Comparison of ENCODE assay signal across 24 cellular contexts in genomic region chr10:49223205-49223604, GRCh38. TPM values are rescaled to one million over a fixed set of nuclear protein-coding genes. Genes with fewer than 3 reads are reported as not detected.
DNase-seq lines count a peak whose midpoint lies in the region; ATAC-seq, FAIRE-seq and TF ChIP-seq lines count a peak whose summit lies in the region.
"Had no signal": no experiment of that assay in that cellular context is flagged by ENCODE, and none has a peak within 500 bp of the region (broad histone marks: within the 10 kb centered on the region; RNA-seq: fewer than 3 reads in every experiment).

No MANE protein-coding gene starts in this region.

- FAIRE-seq in K562 (lab: Jason Lieb, UNC), result no peak
- FAIRE-seq: A204.1, G401.6, GM12891 had no signal

- TF ChIP-seq EP300 in K562 (IDR thresholded peaks at IDR 0.05; ENCODE audit: low read length), result no peak

- H3K27ac ChIP-seq in HEK293 (ENCODE audit: extremely low read depth, low read depth, low read length), result no peak overlapping the region
- no peak overlapping the region for H3K27ac ChIP-seq in K562 (ENCODE audit: extremely low read depth, low read depth, low read length)
- H3K27ac ChIP-seq: BLaER1 had no signal

- BruUV-seq in K562 (replicated peaks; lab: Mats Ljungman, UMichigan), result no TSS peak

- H4K20me1 ChIP-seq in K562 (replicated peaks; ENCODE audit: control insufficient read depth, insufficient read depth, low read length), result no peaks in the 10 kb centered on the region
- H4K20me1 ChIP-seq: BLaER1 had no signal

- H3K4me2 ChIP-seq in K562 (ENCODE audit: insufficient read depth, low read length), result no peak overlapping the region
- H3K4me2 ChIP-seq: BLaER1 had no signal

- H3K4me3 ChIP-seq in HEK293 (ENCODE audit: low read depth, low read length) (no peak overlapping the region), K562 (no peak overlapping the region)
- H3K4me3 ChIP-seq: BLaER1 had no signal

- CTCF ChIA-PET in HEK293 (lab: Yijun Ruan, JAX), result interaction anchor here (0.6 kb wide), 1 partner anchor 864 kb away, joined by 3 read pairs; no protein-coding TSS in a partner anchor
- CTCF ChIA-PET in K562 (lab: Yijun Ruan, JAX; ENCODE audit: low intra/inter-chr PET ratio), result no interaction called here

- no peaks in the 10 kb centered on the region for H3K79me2 ChIP-seq in K562 (ENCODE audit: control insufficient read depth, insufficient read depth, low read length)

- intact Hi-C loops in K562 (cut with micrococcal nuclease), result no loop called here

- H3K9me3 ChIP-seq in HEK293 (ENCODE audit: control insufficient read depth, insufficient read depth, low read depth, low read length) (no peaks in the 10 kb centered on the region), K562 (replicated peaks; ENCODE audit: control insufficient read depth, insufficient read depth, low read depth, low read length) (no peaks in the 10 kb centered on the region)
- H3K9me3 ChIP-seq: BE2C, BLaER1 had no signal

- TF ChIP-seq RAD21 in K562 (CRISPR knock-in tag; conservative IDR thresholded peaks at IDR 0.05 in 1 of 2, IDR thresholded peaks at IDR 0.05 in 1 of 2), result no peak

- no peak for DNase-seq in K562 (ENCODE audit: extremely low read depth in 1 of 4, low spot score in 3 of 4)
- no peak for DNase-seq in midbrain (lab: John Stamatoyannopoulos, UW)
- DNase-seq in NCI-H1105 (lab: John Stamatoyannopoulos, UW), result no peak
- DNase-seq: 8988T; ACHN; BE2C; C1 segment of cervical spinal cord; CD4-positive, alpha-beta memory T cell; CD4-positive, CD25-positive, alpha-beta regulatory T cell; CD8-positive, alpha-beta memory T cell; COR-L47; DMS 273 treated with DMSO at 0.1 percent for 48 hours; DMS153; DMS53; DMS79; GF-D8 had no signal

- in situ Hi-C loops in K562 (cut with MboI), result no loop called here

- no peak for TF ChIP-seq CTCF in HEK293 (tag by site-specific recombination; IDR thresholded peaks at IDR 0.05)
- no peak for TF ChIP-seq CTCF in K562 (IDR thresholded peaks at IDR 0.05 in 2 of 3, conservative IDR thresholded peaks at IDR 0.05 in 1 of 3; ENCODE audit: insufficient read depth in 2 of 3, low read depth in 1 of 3, low read length in 3 of 3)

- H3K9me1 ChIP-seq in K562 (ENCODE audit: control insufficient read depth, insufficient read depth, low read length), result no peaks in the 10 kb centered on the region

- 0 out of 2 replicates have a peak overlapping the region, but pooled peaks have one; percentile 18 for H2AFZ ChIP-seq in K562 (ENCODE audit: low read depth, low read length)

- no peak for TF ChIP-seq POLR2A in K562 (conservative IDR thresholded peaks at IDR 0.05)

- H3K27me3 ChIP-seq in K562 (ENCODE audit: control insufficient read depth in 2 of 2, insufficient read depth in 2 of 2, low read length in 2 of 2), result no peaks in the 10 kb centered on the region
- H3K27me3 ChIP-seq: BE2C, BLaER1 had no signal

- POLR2A ChIA-PET in HEK293 (lab: Yijun Ruan, JAX), result no interaction called here
- POLR2A ChIA-PET in K562 (lab: Yijun Ruan, JAX), result no interaction called here

- H3K36me3 ChIP-seq in HEK293 (ENCODE audit: control insufficient read depth in 2 of 2, insufficient read depth in 1 of 2, low read length in 2 of 2) (no peaks in the 10 kb centered on the region), K562 (ENCODE audit: control insufficient read depth, insufficient read depth, low read length) (no peaks in the 10 kb centered on the region)
- H3K36me3 ChIP-seq: BE2C, BLaER1 had no signal

- H3K9ac ChIP-seq in K562 (ENCODE audit: insufficient read depth in 1 of 2, low read depth in 2 of 2, low read length in 2 of 2), result no peak overlapping the region
- H3K9ac ChIP-seq: BLaER1 had no signal

- ATAC-seq in K562, result no peak
- ATAC-seq in GM19324 (IDR thresholded peaks at IDR 0.05; ENCODE audit: low FRiP score, unreplicated experiment), result no peak

- H3K4me1 ChIP-seq in HEK293 (ENCODE audit: control insufficient read depth, insufficient read depth, low read length) (no peaks in the 10 kb centered on the region), K562 (replicated peaks in 1 of 2; ENCODE audit: control insufficient read depth in 2 of 2, insufficient read depth in 2 of 2, low read length in 2 of 2) (peaks cover 11 to 21% of the 10 kb centered on the region in 2 experiments)
- H3K4me1 ChIP-seq: BE2C, BLaER1 had no signal

TF ChIP-seq in HEK293, 187 proteins besides CTCF, POLR2A, EP300 and RAD21:
- TF ChIP-seq ZBTB6 (tag by site-specific recombination; IDR thresholded peaks at IDR 0.05) (no peak), ZNF585B (tag by site-specific recombination; IDR thresholded peaks at IDR 0.05) (peak; percentile 34; the same call in 1 of the 2 replicates), ZNF677 (tag by site-specific recombination; IDR thresholded peaks at IDR 0.05) (no peak), ZNF302 (tag by site-specific recombination; IDR thresholded peaks at IDR 0.05; ENCODE audit: low read depth) (no peak), ZNF146 (tag by site-specific recombination; IDR thresholded peaks at IDR 0.05) (no peak), ZBTB7A (tag by site-specific recombination; IDR thresholded peaks at IDR 0.05; ENCODE audit: low read depth) (no peak), FEZF1 (tag by site-specific recombination; IDR thresholded peaks at IDR 0.05) (no peak)
TF ChIP-seq in HEK293: peak in this region for 1.

TF ChIP-seq in K562, 482 proteins besides CTCF, POLR2A, EP300 and RAD21:
- no peak for TF ChIP-seq TBP (optimal IDR thresholded peaks at IDR 0.05; ENCODE audit: low read depth, low read length)
- TF ChIP-seq ZBTB7A (IDR thresholded peaks at IDR 0.05; ENCODE audit: borderline replicate concordance, control insufficient read depth, low read depth, low read length), result no peak
- TF ChIP-seq ATF6 (CRISPR knock-in tag; IDR thresholded peaks at IDR 0.05), result no peak
- TF ChIP-seq POLR2AphosphoS5 (IDR thresholded peaks at IDR 0.05; ENCODE audit: control insufficient read depth, insufficient read depth, low read depth, low read length), result no peak
- TF ChIP-seq RB1 (IDR thresholded peaks at IDR 0.05; ENCODE audit: low read depth), result no peak
- TF ChIP-seq HNRNPUL1 (IDR thresholded peaks at IDR 0.05; ENCODE audit: low read length), result no peak
- no peak for TF ChIP-seq NR2C2 (CRISPR knock-in tag; IDR thresholded peaks at IDR 0.05)
- no peak for TF ChIP-seq NR2C2 (tag; IDR thresholded peaks at IDR 0.05)
- TF ChIP-seq SMARCB1 (IDR thresholded peaks at IDR 0.05; ENCODE audit: insufficient read length, low read depth), result no peak
- no peak for TF ChIP-seq FOXK2 (conservative IDR thresholded peaks at IDR 0.05 in 1 of 2, IDR thresholded peaks at IDR 0.05 in 1 of 2; ENCODE audit: low read depth in 2 of 2)
- TF ChIP-seq ZEB2 (IDR thresholded peaks at IDR 0.05), result no peak
- TF ChIP-seq CREBBP (IDR thresholded peaks at IDR 0.05; ENCODE audit: low read depth, low read length), result no peak
- no peak for TF ChIP-seq VEZF1 (CRISPR knock-in tag; IDR thresholded peaks at IDR 0.05)
- TF ChIP-seq ZNF121 (CRISPR knock-in tag; conservative IDR thresholded peaks at IDR 0.05), result no peak
- TF ChIP-seq U2AF2 (optimal IDR thresholded peaks at IDR 0.05; ENCODE audit: low read depth, low read length), result no peak
TF ChIP-seq in K562: peak in this region for 0.

RNA-seq across cellular contexts. Expression of gene TMEM273, which starts 35.0 kb away (rescaled TPM):
- total RNA-seq in K562 (2011; cell fraction: chromatin; rRNA removed; ENCODE audit: low replicate concordance), result 81.2 and 118 TPM in 2 replicates
- total RNA-seq in K562 (2011; cell fraction: nucleolus; rRNA removed), result 54.2 and 60.0 TPM in 2 replicates
- 86.6 and 86.7 TPM in 2 replicates for total RNA-seq in K562 (2011; cell fraction: nucleoplasm; rRNA removed)
- total RNA-seq in K562 (2014; rRNA removed) (93.1 and 94.3 TPM in 2 replicates), K562 (2014; rRNA removed; fragmentation: Illumina TruSeq; extraction: Trizol) (72.3 and 78.7 TPM in 2 replicates), K562 (2015; rRNA removed; fragmentation: Illumina TruSeq; extraction: Trizol) (90.7 and 95.6 TPM in 2 replicates), K562 (2021) (63.1 and 64.3 TPM in 2 replicates)
- polyA plus RNA-seq in K562 (2011; rRNA removed) (38.9 and 39.2 TPM in 2 replicates), K562 (2014; fragmentation: Illumina TruSeq; extraction: Trizol) (126 and 127 TPM in 2 replicates), K562 (2014; fragmentation: Nextera tagmentation; extraction: Ambion mirVana) (100 to 1,000 TPM in 1 of 2 experiments, 10 to 100 TPM in 1; 97.3 to 102 TPM), K562 (2014; rRNA removed) (131 and 145 TPM in 2 replicates)
- 28.1 and 37.9 TPM in 2 replicates for polyA plus RNA-seq in K562 (2011; cell fraction: cytosol; rRNA removed)
- polyA plus RNA-seq in K562 (2011; cell fraction: nucleus; rRNA removed), result 97.0 and 101 TPM in 2 replicates
- 161 and 239 TPM in 2 replicates for polyA plus RNA-seq in K562 (2012)
- 30.9 and 33.2 TPM in 2 replicates for polyA minus RNA-seq in K562 (2011; rRNA and poly(A)+ RNA removed)
- polyA minus RNA-seq in K562 (2011; cell fraction: cytosol; rRNA and poly(A)+ RNA removed), result 9.6 and 10.0 TPM in 2 replicates
- 24.1 and 32.7 TPM in 2 replicates for polyA minus RNA-seq in K562 (2011; cell fraction: nucleus; rRNA and poly(A)+ RNA removed)
- total RNA-seq: A673 had no signal
- polyA plus RNA-seq: AG04450 had no signal
